Comparison of ENCODE assay signal across 25 cellular contexts in the genomic region with DNA sequence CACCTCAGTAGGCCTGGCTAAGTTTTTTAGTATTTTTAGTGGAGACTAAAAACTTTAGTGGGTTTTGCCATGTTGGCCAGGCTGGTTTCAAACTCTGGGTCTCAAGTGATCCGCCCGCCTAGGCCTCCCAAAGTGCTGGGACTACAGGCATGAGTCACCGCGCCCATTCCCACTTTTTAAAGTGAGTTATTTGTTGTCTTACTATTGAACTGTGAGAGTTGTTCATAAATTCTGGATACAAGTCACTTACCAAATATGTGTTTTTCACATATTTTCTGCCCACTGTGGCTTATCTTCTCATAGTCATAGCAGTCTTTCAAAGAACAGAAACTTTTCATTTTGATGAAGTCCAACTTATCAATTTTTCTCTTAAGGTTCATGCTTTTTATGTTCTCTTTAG. TPM values are rescaled to one million over a fixed set of nuclear protein-coding genes. Genes with fewer than 3 reads are reported as not detected.
DNase-seq lines count a peak whose midpoint lies in the region; ATAC-seq, FAIRE-seq and TF ChIP-seq lines count a peak whose summit lies in the region.
"Had no signal": no experiment of that assay in that cellular context is flagged by ENCODE, and none has a peak within 500 bp of the region (broad histone marks: within the 10 kb centered on the region; RNA-seq: fewer than 3 reads in every experiment).

No MANE protein-coding gene starts in this region.

- H3K4me3 ChIP-seq in adipocyte (ENCODE audit: low read length) (no peak overlapping the region), smooth muscle cell (no peak overlapping the region), pancreas (no peak overlapping the region)
- H3K4me3 ChIP-seq: GM12878, GM23338 had no signal

- H2AFZ ChIP-seq in smooth muscle cell (ENCODE audit: low read depth), result no peak overlapping the region

- FAIRE-seq in HTR-8/SVneo (lab: Jason Lieb, UNC), result no peak
- no peak for FAIRE-seq in pancreas (lab: Jason Lieb, UNC)
- FAIRE-seq: GM12878 had no signal

- intact Hi-C loops in pancreas (cut with DNase I), result no loop called here

- no peaks in the 10 kb centered on the region for H3F3A ChIP-seq in smooth muscle cell (ENCODE audit: low read depth)

- no peaks in the 10 kb centered on the region for H3K79me2 ChIP-seq in smooth muscle cell (ENCODE audit: low read depth)

- H3K9ac ChIP-seq in adipocyte (ENCODE audit: low read length), result no peak overlapping the region
- H3K9ac ChIP-seq in smooth muscle cell (ENCODE audit: low read depth), result no peak overlapping the region

- no peak overlapping the region for H3K4me3 Mint-ChIP-seq in central memory CD8-positive, alpha-beta T cell
- H3K4me3 Mint-ChIP-seq: CD14-positive monocyte, GM23338, H9, T-cell had no signal

- WGBS in smooth muscle cell (ENCODE audit: low lambda C conversion rate), result 56% methylated on average over 4 of the region's 4 CpGs
- 98 to 100% methylated on average over 4 of the region's 4 CpGs for WGBS in pancreas, 2 donors

- no peaks in the 10 kb centered on the region for H3K36me3 ChIP-seq in adipocyte (ENCODE audit: control insufficient read depth, insufficient read depth, low read length, severe bottlenecking)
- no peaks in the 10 kb centered on the region for H3K36me3 ChIP-seq in smooth muscle cell (ENCODE audit: low read depth)
- H3K36me3 ChIP-seq in pancreas, result no peaks in the 10 kb centered on the region
- H3K36me3 ChIP-seq: BE2C had no signal

- H3K27me3 Mint-ChIP-seq in central memory CD8-positive, alpha-beta T cell, result peaks cover 6% of the 10 kb centered on the region

- TF ChIP-seq CTCF in smooth muscle cell (IDR thresholded peaks at IDR 0.05; ENCODE audit: borderline replicate concordance, insufficient read depth, poor library complexity, severe bottlenecking) (no peak), pancreas (IDR thresholded peaks at IDR 0.05) (no peak)

- H3K4me1 Mint-ChIP-seq in central memory CD8-positive, alpha-beta T cell, result peaks cover 21% of the 10 kb centered on the region
- H3K4me1 Mint-ChIP-seq: GM23338, H9 had no signal

- peaks cover 5% of the 10 kb centered on the region for H3K36me3 Mint-ChIP-seq in central memory CD8-positive, alpha-beta T cell (ENCODE audit: insufficient read depth)
- H3K36me3 Mint-ChIP-seq: CD14-positive monocyte, T-cell had no signal

- no peaks in the 10 kb centered on the region for H3K9me3 ChIP-seq in adipocyte (ENCODE audit: control insufficient read depth, low read length)
- H3K9me3 ChIP-seq in smooth muscle cell (replicated peaks; ENCODE audit: low read depth), result no peaks in the 10 kb centered on the region
- H3K9me3 ChIP-seq in pancreas, result no peaks in the 10 kb centered on the region
- H3K9me3 ChIP-seq: BE2C had no signal

- no peak for ATAC-seq in central memory CD8-positive, alpha-beta T cell (replicated peaks; ENCODE audit: extremely low read depth, poor library complexity, severe bottlenecking)
- ATAC-seq in pancreas, result no peak
- ATAC-seq: GM12878, GM23338, PC-3, T-cell had no signal

- DNase-seq in HT1080 (ENCODE audit: low read depth), result peak; percentile 13
- peak; percentile 6 for DNase-seq in adipocyte (ENCODE audit: low read depth)
- DNase-seq in central memory CD8-positive, alpha-beta T cell (ENCODE audit: low spot score in 2 of 2), result no peak
- no peak for DNase-seq in smooth muscle cell (lab: John Stamatoyannopoulos, UW; ENCODE audit: unreplicated experiment)
- no peak for DNase-seq in HTR-8/SVneo (ENCODE audit: insufficient read length, low spot score)
- no peak for DNase-seq in DMS114 treated with DMSO at 0.1 percent for 48 hours (lab: John Stamatoyannopoulos, UW; ENCODE audit: unreplicated experiment)
- DNase-seq in pancreas, result no peak
- DNase-seq in RKO (ENCODE audit: low spot score), result no peak
- DNase-seq: BE2C; DMS53; H9; NCI-H1105 treated with DMSO at 0.1 percent for 48 hours; NCI-H146; NCI-H2029; NCI-H446 treated with DMSO at 0.1 percent for 48 hours; NCI-H526; NCI-H82; NK-92 treated with Interleukin-12 subunit alpha and Interleukin-12 subunit beta, amount 100 ng/mL, for 24 hours; PC-3; Right ventricle myocardium superior; RPMI8226; T-cell had no signal

- H4K20me1 ChIP-seq in smooth muscle cell (ENCODE audit: low read depth), result no peaks in the 10 kb centered on the region

- no peaks in the 10 kb centered on the region for H3K9me3 Mint-ChIP-seq in central memory CD8-positive, alpha-beta T cell
- H3K9me3 Mint-ChIP-seq: T-cell had no signal

- H3K4me2 ChIP-seq in smooth muscle cell, result peak overlapping the region; percentile 47
- H3K4me2 ChIP-seq: GM23338 had no signal

- no peak overlapping the region for H3K27ac ChIP-seq in smooth muscle cell (ENCODE audit: low read depth)
- no peak overlapping the region for H3K27ac ChIP-seq in pancreas

- H3K27ac Mint-ChIP-seq in central memory CD8-positive, alpha-beta T cell (ENCODE audit: low read depth), result peak overlapping the region; percentile 16
- H3K27ac Mint-ChIP-seq: CD14-positive monocyte, GM23338, H9, T-cell had no signal

- H3K27me3 ChIP-seq in adipocyte (replicated peaks; ENCODE audit: control insufficient read depth, insufficient read depth, low read length) (no peaks in the 10 kb centered on the region), smooth muscle cell (ENCODE audit: low read depth) (no peaks in the 10 kb centered on the region), pancreas (no peaks in the 10 kb centered on the region)
- H3K27me3 ChIP-seq: BE2C had no signal

- no peaks in the 10 kb centered on the region for H3K4me1 ChIP-seq in adipocyte (ENCODE audit: control insufficient read depth, insufficient read depth, low read length)
- no peaks in the 10 kb centered on the region for H3K4me1 ChIP-seq in smooth muscle cell (ENCODE audit: low read depth)
- H3K4me1 ChIP-seq in pancreas, result no peaks in the 10 kb centered on the region
- H3K4me1 ChIP-seq: BE2C had no signal

RNA-seq across cellular contexts. Expression of a gene that starts 29.9 kb away (rescaled TPM):
- total RNA-seq in HT1080 (2014; rRNA removed; shearing (Covaris generic)), result not detected in 2 replicates
- not detected in 2 replicates for polyA plus RNA-seq in HT1080 (2015; cell fraction: cytosol; rRNA removed)
- polyA plus RNA-seq in HT1080 (2015; cell fraction: nucleus; rRNA removed), result not detected in 2 replicates
- 0.81 and 3.9 TPM in 2 replicates for total RNA-seq in smooth muscle cell
- polyA plus RNA-seq in smooth muscle cell, result 0.93 and 1.8 TPM in 2 replicates
- 10 to 100 TPM in 5 of 6 donors, 1 to 10 TPM in 1; 9.2 to 20.2 (median 12.1) TPM for total RNA-seq in pancreas
- 1 to 10 TPM; 2.6 to 7.6 TPM for polyA plus RNA-seq in pancreas
- total RNA-seq: GM12878, PC-3, T-cell had no signal
- polyA plus RNA-seq: CD14-positive monocyte, GM12878 had no signal

Comparison
In these comparisons a context has a peak if more than half of its experiments do, and no peak if none do; other contexts are left out.
1. DNase-seq: peak in HT1080 (single experiment) and adipocyte (single experiment); none in central memory CD8-positive, alpha-beta T cell (0 of 2), smooth muscle cell (single experiment), HTR-8/SVneo (single experiment), DMS114 treated with DMSO at 0.1 percent for 48 hours (single experiment), pancreas (0 of 6) and RKO (single experiment).